In genomic region chr1:205584732-205585131, GRCh38 we compare ENCODE assay signal across 12 cellular contexts. TPM values are rescaled to one million over a fixed set of nuclear protein-coding genes. Genes with fewer than 3 reads are reported as not detected.
DNase-seq lines count a peak whose midpoint lies in the region; ATAC-seq, FAIRE-seq and TF ChIP-seq lines count a peak whose summit lies in the region.
"Had no signal": no experiment of that assay in that cellular context is flagged by ENCODE, and none has a peak within 500 bp of the region (broad histone marks: within the 10 kb centered on the region; RNA-seq: fewer than 3 reads in every experiment).

No MANE protein-coding gene starts in this region.

- in situ Hi-C loops in K562 (cut with MboI) = loop anchor here (5.0 kb wide), 1 partner anchor 73 kb away; no protein-coding TSS in a partner anchor

- POLR2A ChIA-PET in K562 (lab: Yijun Ruan, JAX) = interaction anchor here (0.6 to 2.0 kb wide), 2 partner anchors 10 to 118 kb away, joined by 3 to 5 read pairs; no protein-coding TSS in a partner anchor

- H3K4me3 Mint-ChIP-seq in GM23338 (no peak overlapping the region), mesothelial cell of epicardium (no peak overlapping the region)

- no peaks in the 10 kb centered on the region for H3K9me2 ChIP-seq in GM23338 (ENCODE audit: insufficient read depth)

- no peak overlapping the region for H3K4me2 ChIP-seq in GM23338
- no peak overlapping the region; the same call in 1 of the 2 replicates for H3K4me2 ChIP-seq in K562 (ENCODE audit: insufficient read depth, low read length)

- intact Hi-C loops in K562 (cut with micrococcal nuclease) = no loop called here

- H3K79me2 ChIP-seq in GM23338 (replicated peaks; ENCODE audit: insufficient read depth) (no peaks in the 10 kb centered on the region), K562 (ENCODE audit: control insufficient read depth, insufficient read depth, low read length) (no peaks in the 10 kb centered on the region)

- TF ChIP-seq CTCF in GM23338 (conservative IDR thresholded peaks at IDR 0.05; ENCODE audit: low read depth in 2 of 2) (peak; percentile 69 to 89), K562 (IDR thresholded peaks at IDR 0.05 in 2 of 3, conservative IDR thresholded peaks at IDR 0.05 in 1 of 3; ENCODE audit: insufficient read depth in 2 of 3, low read depth in 1 of 3, low read length in 3 of 3) (peak; percentile 51 to 85 (median 56)), mesothelial cell of epicardium (IDR thresholded peaks at IDR 0.05; ENCODE audit: unreplicated experiment) (peak; percentile 55)

- WGBS in K562 (ENCODE audit: insufficient coverage, low coverage, missing lambda C conversion rate) = 3% methylated on average over 7 of the region's 7 CpGs

- H3K36me3 Mint-ChIP-seq in GM23338 (ENCODE audit: low read depth) (no peaks in the 10 kb centered on the region), mesothelial cell of epicardium (no peaks in the 10 kb centered on the region)

- no peaks in the 10 kb centered on the region for H3K36me3 ChIP-seq in GM23338 (ENCODE audit: insufficient read depth)
- H3K36me3 ChIP-seq in K562 (ENCODE audit: control insufficient read depth, insufficient read depth, low read length) = no peaks in the 10 kb centered on the region
- H3K36me3 ChIP-seq: vagina had no signal

- peak in 1 of 2 experiments; percentile 37; a peak in 2 of 4 replicates for TF ChIP-seq RAD21 in K562 (CRISPR knock-in tag; conservative IDR thresholded peaks at IDR 0.05 in 1 of 2, IDR thresholded peaks at IDR 0.05 in 1 of 2)

- ATAC-seq in GM23338 = peak; percentile 20; the same call in 2 of the 3 replicates
- peak; percentile 53 for ATAC-seq in K562
- ATAC-seq in HG02884 (IDR thresholded peaks at IDR 0.05; ENCODE audit: unreplicated experiment) = no peak
- no peak for ATAC-seq in GM18517 (IDR thresholded peaks at IDR 0.05; ENCODE audit: unreplicated experiment)
- ATAC-seq: left lobe of liver had no signal

- BruUV-seq in K562 (replicated peaks; lab: Mats Ljungman, UMichigan) = no TSS peak

- H3F3A ChIP-seq in GM23338 (replicated peaks; ENCODE audit: low read depth) = no peaks in the 10 kb centered on the region

- DNase-seq in CD1c-positive myeloid dendritic cell (ENCODE audit: extremely low spot score) (peak; percentile 4), GM23338 (ENCODE audit: low spot score) (no peak), K562 (ENCODE audit: extremely low read depth in 1 of 4, low spot score in 3 of 4) (peak; percentile 51 to 63 (median 57)), mesothelial cell of epicardium (ENCODE audit: low spot score in 2 of 2, unreplicated experiment in 2 of 2) (no peak), NCI-H524 treated with DMSO at 0.1 percent for 48 hours (lab: John Stamatoyannopoulos, UW) (no peak), NCI-H1092 treated with DMSO at 0.1 percent for 48 hours (lab: John Stamatoyannopoulos, UW) (no peak)
- DNase-seq: NCI-H2107, RPMI8226 had no signal

- no peak for FAIRE-seq in K562 (lab: Jason Lieb, UNC)

- no peaks in the 10 kb centered on the region for H3K9me1 ChIP-seq in K562 (ENCODE audit: control insufficient read depth, insufficient read depth, low read length)

- no peaks in the 10 kb centered on the region for H4K20me1 ChIP-seq in GM23338 (replicated peaks; ENCODE audit: insufficient read depth)
- peaks cover 22% of the 10 kb centered on the region for H4K20me1 ChIP-seq in K562 (replicated peaks; ENCODE audit: control insufficient read depth, insufficient read depth, low read length)

- TF ChIP-seq EP300 in K562 (IDR thresholded peaks at IDR 0.05; ENCODE audit: low read length) = no peak

- H3K27ac ChIP-seq in GM23338 (ENCODE audit: low read depth) (no peak overlapping the region), K562 (ENCODE audit: extremely low read depth, low read depth, low read length) (no peak overlapping the region)
- H3K27ac ChIP-seq: vagina had no signal

- H3K27ac Mint-ChIP-seq in GM23338 (no peak overlapping the region), mesothelial cell of epicardium (no peak overlapping the region)

- H3K9me3 ChIP-seq in K562 (replicated peaks; ENCODE audit: control insufficient read depth, insufficient read depth, low read depth, low read length) = no peaks in the 10 kb centered on the region
- H3K9me3 ChIP-seq: vagina had no signal

- H3K27me3 ChIP-seq in GM23338 (ENCODE audit: insufficient read depth) (no peaks in the 10 kb centered on the region), K562 (ENCODE audit: control insufficient read depth in 2 of 2, insufficient read depth in 2 of 2, low read length in 2 of 2) (peaks cover 35 to 53% of the 10 kb centered on the region in 2 experiments)
- H3K27me3 ChIP-seq: vagina had no signal

- H3K4me1 ChIP-seq in GM23338 (ENCODE audit: insufficient read depth) = no peaks in the 10 kb centered on the region
- peaks cover 0 to 4% of the 10 kb centered on the region in 2 experiments; a peak in 1 of 5 replicates for H3K4me1 ChIP-seq in K562 (replicated peaks in 1 of 2; ENCODE audit: control insufficient read depth in 2 of 2, insufficient read depth in 2 of 2, low read length in 2 of 2)

- H3K9ac ChIP-seq in K562 (ENCODE audit: insufficient read depth in 1 of 2, low read depth in 2 of 2, low read length in 2 of 2) = no peak overlapping the region

- H2AFZ ChIP-seq in GM23338 (no peak overlapping the region), K562 (ENCODE audit: low read depth, low read length) (no peak overlapping the region)

- H3K4me1 Mint-ChIP-seq in GM23338 (peaks cover 7% of the 10 kb centered on the region), mesothelial cell of epicardium (no peaks in the 10 kb centered on the region)

- no peaks in the 10 kb centered on the region for H3K9me3 Mint-ChIP-seq in GM23338
- no peaks in the 10 kb centered on the region for H3K9me3 Mint-ChIP-seq in mesothelial cell of epicardium

- no peak for TF ChIP-seq POLR2A in K562 (conservative IDR thresholded peaks at IDR 0.05)

- CTCF ChIA-PET in K562 (lab: Yijun Ruan, JAX; ENCODE audit: low intra/inter-chr PET ratio) = no interaction called here

- H3K27me3 Mint-ChIP-seq in GM23338 (ENCODE audit: insufficient read depth, low read depth, poor library complexity) (peaks cover 8% of the 10 kb centered on the region), mesothelial cell of epicardium (ENCODE audit: low read depth) (peaks cover 27% of the 10 kb centered on the region)

- H3K4me3 ChIP-seq in GM23338 (no peak overlapping the region), K562 (no peak overlapping the region)
- H3K4me3 ChIP-seq: vagina had no signal

TF ChIP-seq in GM23338, 12 proteins besides CTCF, POLR2A, EP300 and RAD21:
- no peak for TF ChIP-seq EZH2phosphoT487 (IDR thresholded peaks at IDR 0.05; ENCODE audit: unreplicated experiment)
- no peak for TF ChIP-seq ZNF331 (CRISPR knock-in tag; IDR thresholded peaks at IDR 0.05; ENCODE audit: low read depth)

TF ChIP-seq in K562, 482 proteins besides CTCF, POLR2A, EP300 and RAD21:
- TF ChIP-seq KDM5B (IDR thresholded peaks at IDR 0.05; ENCODE audit: insufficient replicate concordance, low read depth, low read length) = no peak
- 0 out of 2 replicates have a peak, but pooled peaks have one; percentile 13 for TF ChIP-seq TFAP4 (CRISPR knock-in tag; IDR thresholded peaks at IDR 0.05; ENCODE audit: borderline replicate concordance)
- peak; percentile 92 for TF ChIP-seq CTCFL (IDR thresholded peaks at IDR 0.05; ENCODE audit: borderline replicate concordance, insufficient read depth, low read depth, low read length, poor library complexity, severe bottlenecking)
- TF ChIP-seq EHMT2 (IDR thresholded peaks at IDR 0.05) = peak; percentile 62; the same call in 1 of the 2 replicates

RNA-seq across cellular contexts. Expression of gene ELK4, which starts 47.1 kb away (rescaled TPM):
- 19.1 and 19.7 TPM in 2 replicates for total RNA-seq in GM23338 (2014; rRNA removed; shearing (Covaris generic))
- polyA plus RNA-seq in GM23338 (2016; fragmentation: Nextera tagmentation; extraction: Ambion mirVana) (5.1 and 5.2 TPM in 2 replicates), K562 (2011; rRNA removed) (9.2 and 12.9 TPM in 2 replicates), K562 (2014; fragmentation: Illumina TruSeq; extraction: Trizol) (8.9 and 12.9 TPM in 2 replicates), K562 (2014; fragmentation: Nextera tagmentation; extraction: Ambion mirVana) (1 to 10 TPM; 2.0 to 3.1 TPM), K562 (2014; rRNA removed) (7.0 and 7.3 TPM in 2 replicates)
- 16.6 and 43.3 TPM in 2 replicates for total RNA-seq in K562 (2011; cell fraction: chromatin; rRNA removed; ENCODE audit: low replicate concordance)
- total RNA-seq in K562 (2011; cell fraction: nucleolus; rRNA removed) = 7.7 and 10.5 TPM in 2 replicates
- total RNA-seq in K562 (2011; cell fraction: nucleoplasm; rRNA removed) = 22.9 and 45.5 TPM in 2 replicates
- total RNA-seq in K562 (2014; rRNA removed) (4.2 and 7.4 TPM in 2 replicates), K562 (2014; rRNA removed; fragmentation: Illumina TruSeq; extraction: Trizol) (15.3 and 18.5 TPM in 2 replicates), K562 (2015; rRNA removed; fragmentation: Illumina TruSeq; extraction: Trizol) (12.4 and 13.8 TPM in 2 replicates), K562 (2021) (21.7 and 22.2 TPM in 2 replicates), mesothelial cell of epicardium (32.2 to 36.8 TPM (median 34.8 TPM) in 3 replicates)
- polyA plus RNA-seq in K562 (2011; cell fraction: cytosol; rRNA removed) = 2.3 and 6.5 TPM in 2 replicates
- 15.1 and 25.1 TPM in 2 replicates for polyA plus RNA-seq in K562 (2011; cell fraction: nucleus; rRNA removed)
- 5.2 and 7.9 TPM in 2 replicates for polyA plus RNA-seq in K562 (2012)
- 9.9 and 16.0 TPM in 2 replicates for polyA minus RNA-seq in K562 (2011; rRNA and poly(A)+ RNA removed)
- 5.3 and 11.2 TPM in 2 replicates for polyA minus RNA-seq in K562 (2011; cell fraction: cytosol; rRNA and poly(A)+ RNA removed)
- 7.0 and 15.4 TPM in 2 replicates for polyA minus RNA-seq in K562 (2011; cell fraction: nucleus; rRNA and poly(A)+ RNA removed)

Comparison
In these comparisons a context has a peak if more than half of its experiments do, and no peak if none do; other contexts are left out.
1. DNase-seq: peak in CD1c-positive myeloid dendritic cell (single experiment) and K562 (4 of 4); none in GM23338 (single experiment), mesothelial cell of epicardium (0 of 2), NCI-H524 treated with DMSO at 0.1 percent for 48 hours (single experiment) and NCI-H1092 treated with DMSO at 0.1 percent for 48 hours (single experiment).
2. ATAC-seq: peak in GM23338 (single experiment) and K562 (single experiment); none in HG02884 (single experiment) and GM18517 (single experiment).
3. Peak in every context shown above with its lines, with median percentiles within 50 percentile points of each other: CTCF ChIP-seq.